In the genomic region with DNA sequence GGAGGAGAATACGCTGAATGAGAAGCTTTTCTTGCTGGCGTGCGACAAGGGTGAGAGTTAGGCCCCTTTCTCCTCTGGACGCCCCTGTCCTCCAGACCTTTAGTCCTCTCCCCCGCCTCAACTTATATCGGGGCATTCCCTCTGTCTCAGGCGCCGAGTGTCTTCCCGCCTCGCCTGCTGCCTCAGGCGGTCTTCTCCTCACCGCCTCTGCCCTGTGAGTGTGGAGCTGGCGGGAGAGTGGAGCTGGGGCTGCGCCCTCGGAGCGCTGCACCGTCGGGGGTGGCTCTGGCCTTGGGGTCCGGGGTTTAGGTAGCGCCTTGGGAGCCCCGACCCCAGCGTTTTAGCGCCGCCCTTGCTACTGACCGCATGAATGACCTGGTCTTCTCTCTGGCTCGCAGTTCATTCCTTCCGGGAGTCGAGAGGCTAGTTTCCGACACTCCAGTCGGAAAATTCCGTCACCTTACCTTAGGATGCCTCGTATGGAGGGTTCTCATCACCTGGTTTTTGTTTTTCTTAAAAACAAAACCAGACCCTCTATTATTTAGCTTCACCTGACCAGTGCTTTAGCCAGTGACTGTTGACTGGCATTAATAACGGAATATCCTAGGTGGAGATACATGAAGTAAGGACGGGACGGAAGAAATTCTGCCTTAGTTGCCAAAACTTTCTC, we compare ENCODE assay signal across 8 cellular contexts. TPM values are rescaled to one million over a fixed set of nuclear protein-coding genes. Genes with fewer than 3 reads are reported as not detected.
DNase-seq lines count a peak whose midpoint lies in the region; ATAC-seq and TF ChIP-seq lines count a peak whose summit lies in the region.

No MANE protein-coding gene starts in this region.

- peak; percentile 15 for ATAC-seq in HG02840 (IDR thresholded peaks at IDR 0.05; ENCODE audit: low FRiP score, unreplicated experiment)
- peak; percentile 3 for ATAC-seq in activated naive CD8-positive, alpha-beta T cell treated with anti-CD3 and anti-CD28 coated beads, Interleukin-2, amount 10 ng/mL, durations not matched to agents 7 days and 5 days (ENCODE audit: low read depth)
- ATAC-seq in omental fat pad (ENCODE audit: low FRiP score) = peak; percentile 78

- peaks cover 7% of the 10 kb centered on the region for H3K4me1 Mint-ChIP-seq in activated naive CD8-positive, alpha-beta T cell treated with anti-CD3 and anti-CD28 coated beads, Interleukin-2, amount 10 ng/mL, durations not matched to agents 7 days and 5 days

- POLR2A ChIA-PET in activated naive CD8-positive, alpha-beta T cell treated with anti-CD3 and anti-CD28 coated beads, Interleukin-2, amount 10 ng/mL, durations not matched to agents 7 days and 5 days (lab: Charles Lee) = interaction anchor here (0.8 kb wide), 1 partner anchor 146 kb away, joined by 3 read pairs; a partner anchor contains a TSS

- peak overlapping the region; percentile 85 for H3K4me3 Mint-ChIP-seq in activated naive CD8-positive, alpha-beta T cell treated with anti-CD3 and anti-CD28 coated beads, Interleukin-2, amount 10 ng/mL, durations not matched to agents 7 days and 5 days

- intact Hi-C loops in cardiac septum (cut with DNase I) = loop anchor here (1.0 to 10.0 kb wide), 3 partner anchors 10 to 280 kb away; a partner anchor contains a TSS

- DNase-seq in NCI-H345 (lab: John Stamatoyannopoulos, UW) (peak; percentile 18), NCI-H345 treated with DMSO at 0.1 percent for 48 hours (lab: John Stamatoyannopoulos, UW; ENCODE audit: unreplicated experiment) (no peak), NCI-H526 (lab: John Stamatoyannopoulos, UW) (peak; percentile 35 to 78), cardiac septum (ENCODE audit: low spot score) (peak; percentile 76), omental fat pad (ENCODE audit: low spot score) (no peak), erythroblast (lab: John Stamatoyannopoulos, UW) (no peak)
- peak; percentile 48 for DNase-seq in activated naive CD8-positive, alpha-beta T cell treated with anti-CD3 and anti-CD28 coated beads, Interleukin-2, amount 10 ng/mL, durations not matched to agents 7 days and 5 days

- H3K36me3 Mint-ChIP-seq in activated naive CD8-positive, alpha-beta T cell treated with anti-CD3 and anti-CD28 coated beads, Interleukin-2, amount 10 ng/mL, durations not matched to agents 7 days and 5 days = peaks cover 6% of the 10 kb centered on the region

- H3K9me3 Mint-ChIP-seq in activated naive CD8-positive, alpha-beta T cell treated with anti-CD3 and anti-CD28 coated beads, Interleukin-2, amount 10 ng/mL, durations not matched to agents 7 days and 5 days = peaks cover 5% of the 10 kb centered on the region

- peak overlapping the region; percentile 67 for H3K27ac Mint-ChIP-seq in activated naive CD8-positive, alpha-beta T cell treated with anti-CD3 and anti-CD28 coated beads, Interleukin-2, amount 10 ng/mL, durations not matched to agents 7 days and 5 days

- H3K27me3 Mint-ChIP-seq in activated naive CD8-positive, alpha-beta T cell treated with anti-CD3 and anti-CD28 coated beads, Interleukin-2, amount 10 ng/mL, durations not matched to agents 7 days and 5 days = peaks cover 61% of the 10 kb centered on the region

- no peak for TF ChIP-seq CTCF in omental fat pad (IDR thresholded peaks at IDR 0.05)

- TF ChIP-seq POLR2A in erythroblast (IDR thresholded peaks at IDR 0.05; ENCODE audit: low read length) = no peak

RNA-seq across cellular contexts. Expression of a gene that starts 1.0 kb away (rescaled TPM):
- total RNA-seq in activated naive CD8-positive, alpha-beta T cell treated with anti-CD3 and anti-CD28 coated beads, Interleukin-2, amount 10 ng/mL, durations not matched to agents 7 days and 5 days = 1 to 10 TPM; 2.2 to 2.8 TPM
- 18.7 TPM for total RNA-seq in cardiac septum
- total RNA-seq in omental fat pad = 10 to 100 TPM in 3 of 4 donors, 1 to 10 TPM in 1; 4.9 to 23.2 (median 11.4) TPM

Comparison
In these comparisons a context has a peak if more than half of its experiments do, and no peak if none do; other contexts are left out.
1. DNase-seq: peak in NCI-H345 (single experiment), NCI-H526 (2 of 2), activated naive CD8-positive, alpha-beta T cell treated with anti-CD3 and anti-CD28 coated beads, Interleukin-2, amount 10 ng/mL, durations not matched to agents 7 days and 5 days (single experiment) and cardiac septum (single experiment); none in NCI-H345 treated with DMSO at 0.1 percent for 48 hours (single experiment), omental fat pad (single experiment) and erythroblast (0 of 2).
2. ATAC-seq: peak in every context shown above with its lines; median percentile 78 in omental fat pad; 15 in HG02840; 3 in activated naive CD8-positive, alpha-beta T cell treated with anti-CD3 and anti-CD28 coated beads, Interleukin-2, amount 10 ng/mL, durations not matched to agents 7 days and 5 days.